Comparison of ENCODE assay signal across 15 cellular contexts in genomic region chr1:201883266-201883665, GRCh38. TPM values are rescaled to one million over a fixed set of nuclear protein-coding genes. Genes with fewer than 3 reads are reported as not detected.
DNase-seq lines count a peak whose midpoint lies in the region; ATAC-seq, FAIRE-seq and TF ChIP-seq lines count a peak whose summit lies in the region.
"Had no signal": no experiment of that assay in that cellular context is flagged by ENCODE, and none has a peak within 500 bp of the region (broad histone marks: within the 10 kb centered on the region; RNA-seq: fewer than 3 reads in every experiment).

No MANE protein-coding gene starts in this region.

- H3K27ac ChIP-seq in ACC112 (ENCODE audit: low read depth, low read length) = peak overlapping the region; percentile 47
- peak overlapping the region; percentile 33 for H3K27ac ChIP-seq in astrocyte (ENCODE audit: low read depth, low read length)
- peak overlapping the region; percentile 89 for H3K27ac ChIP-seq in neutrophil
- H3K27ac ChIP-seq: hepatocyte had no signal

- ATAC-seq in GM19023 (IDR thresholded peaks at IDR 0.05; ENCODE audit: unreplicated experiment) = no peak
- no peak for ATAC-seq in GM21447 (IDR thresholded peaks at IDR 0.05; ENCODE audit: unreplicated experiment)
- ATAC-seq: naive thymus-derived CD8-positive, alpha-beta T cell had no signal

- H3K27ac Mint-ChIP-seq in astrocyte (ENCODE audit: unreplicated experiment) = peak overlapping the region; percentile 75
- H3K27ac Mint-ChIP-seq: activated CD8-positive, alpha-beta T cell treated with anti-CD3 and anti-CD28 coated beads for 36 hours; activated T-helper 2 cell treated with anti-CD3 and anti-CD28 coated beads, Interferon-gamma antibody, Interleukin-2, Interleukin-4, amounts not matched to agents 10 μg/mL and 5 μg/mL and 100 μg/mL, durations not matched to agents 14 hours and 24 hours and 36 hours had no signal

- H3K27me3 Mint-ChIP-seq in astrocyte (ENCODE audit: low read depth, unreplicated experiment) = peaks cover 10% of the 10 kb centered on the region

- H3K79me2 ChIP-seq in ACC112 (ENCODE audit: control insufficient read depth, insufficient read depth, low read length, unreplicated experiment) = no peaks in the 10 kb centered on the region
- no peaks in the 10 kb centered on the region for H3K79me2 ChIP-seq in astrocyte (ENCODE audit: insufficient read depth, low read length)
- H3K79me2 ChIP-seq: hepatocyte had no signal

- no peak overlapping the region for H3K9ac ChIP-seq in astrocyte (ENCODE audit: low read length)

- H3K9me3 ChIP-seq in astrocyte (ENCODE audit: insufficient read depth, low read depth, low read length) = no peaks in the 10 kb centered on the region
- H3K9me3 ChIP-seq in neutrophil = no peaks in the 10 kb centered on the region
- H3K9me3 ChIP-seq: HAP-1 had no signal

- FAIRE-seq in astrocyte (lab: Jason Lieb, UNC) = no peak

- no peaks in the 10 kb centered on the region for H3K9me3 Mint-ChIP-seq in astrocyte (ENCODE audit: unreplicated experiment)
- H3K9me3 Mint-ChIP-seq: activated CD8-positive, alpha-beta T cell treated with anti-CD3 and anti-CD28 coated beads for 36 hours; activated T-helper 2 cell treated with anti-CD3 and anti-CD28 coated beads, Interferon-gamma antibody, Interleukin-2, Interleukin-4, amounts not matched to agents 10 μg/mL and 5 μg/mL and 100 μg/mL, durations not matched to agents 14 hours and 24 hours and 36 hours; naive thymus-derived CD8-positive, alpha-beta T cell had no signal

- peak overlapping the region; percentile 58 for H3K4me2 ChIP-seq in astrocyte (ENCODE audit: low read length)
- H3K4me2 ChIP-seq: hepatocyte had no signal

- no peaks in the 10 kb centered on the region for H4K20me1 ChIP-seq in astrocyte (ENCODE audit: insufficient read depth, low read length)

- H3K27me3 ChIP-seq in ACC112 (ENCODE audit: insufficient read depth, low read length) (no peaks in the 10 kb centered on the region), H7 (ENCODE audit: control insufficient read depth, insufficient read depth, low read length) (peaks cover 4% of the 10 kb centered on the region; the same call in 1 of the 2 replicates), astrocyte (ENCODE audit: insufficient read depth, low read length) (no peaks in the 10 kb centered on the region), neutrophil (peaks cover 36% of the 10 kb centered on the region)
- H3K27me3 ChIP-seq: hepatocyte had no signal

- peak overlapping the region; percentile 58 for H3K4me3 Mint-ChIP-seq in astrocyte (ENCODE audit: unreplicated experiment)
- H3K4me3 Mint-ChIP-seq: activated CD8-positive, alpha-beta T cell treated with anti-CD3 and anti-CD28 coated beads for 36 hours; naive thymus-derived CD8-positive, alpha-beta T cell had no signal

- H3K4me3 ChIP-seq in ACC112 (ENCODE audit: low read depth, low read length) (no peak overlapping the region), H7 (ENCODE audit: insufficient read depth, low read depth, low read length) (no peak overlapping the region), astrocyte (ENCODE audit: insufficient read depth, low read depth, low read length) (no peak overlapping the region), neutrophil (ENCODE audit: low read depth in 1 of 2, low read length in 1 of 2) (peak overlapping the region; percentile 41 to 44)
- H3K4me3 ChIP-seq: HAP-1, hepatocyte, SK-N-MC had no signal

- H2AFZ ChIP-seq in ACC112 (ENCODE audit: low read length, unreplicated experiment) = no peak overlapping the region
- no peak overlapping the region for H2AFZ ChIP-seq in astrocyte (ENCODE audit: low read depth, low read length)
- H2AFZ ChIP-seq: hepatocyte had no signal

- H3K36me3 Mint-ChIP-seq in astrocyte (ENCODE audit: low read depth, unreplicated experiment) = no peaks in the 10 kb centered on the region
- H3K36me3 Mint-ChIP-seq: naive thymus-derived CD8-positive, alpha-beta T cell had no signal

- H3K4me1 ChIP-seq in ACC112 (ENCODE audit: control insufficient read depth, insufficient read depth, low read length, unreplicated experiment) = peaks cover 41% of the 10 kb centered on the region
- peaks cover 27% of the 10 kb centered on the region for H3K4me1 ChIP-seq in astrocyte (ENCODE audit: insufficient read depth, low read length)
- peaks cover 40% of the 10 kb centered on the region in 2 experiments for H3K4me1 ChIP-seq in neutrophil (ENCODE audit: control insufficient read depth in 1 of 2, insufficient read depth in 1 of 2, low read depth in 1 of 2, low read length in 1 of 2)
- H3K4me1 ChIP-seq: HAP-1 had no signal

- DNase-seq in H7 (peak; percentile 18), astrocyte (ENCODE audit: low read depth) (no peak), GF-D8 (lab: John Stamatoyannopoulos, UW) (no peak)
- DNase-seq in NK-92 treated with Interleukin-12 subunit alpha and Interleukin-12 subunit beta, amount 100 ng/mL, for 24 hours (lab: John Stamatoyannopoulos, UW) = no peak
- DNase-seq: naive thymus-derived CD8-positive, alpha-beta T cell; stimulated activated CD4-positive, alpha-beta T cell treated with anti-CD3 and anti-CD28 coated beads, Interleukin-2, amount 100 ng/mL, for 24 hours had no signal

- H3K4me1 Mint-ChIP-seq in astrocyte (ENCODE audit: low read depth, unreplicated experiment) = peaks cover 32% of the 10 kb centered on the region

- TF ChIP-seq CTCF in astrocyte (IDR thresholded peaks at IDR 0.05; ENCODE audit: insufficient read depth, low read depth, low read length) (no peak), neutrophil (IDR thresholded peaks at IDR 0.05) (no peak)

- no peaks in the 10 kb centered on the region for H3K36me3 ChIP-seq in ACC112 (ENCODE audit: insufficient read depth, low read length)
- H3K36me3 ChIP-seq in H7 (replicated peaks; ENCODE audit: control insufficient read depth, insufficient read depth, low read length) = no peaks in the 10 kb centered on the region
- no peaks in the 10 kb centered on the region for H3K36me3 ChIP-seq in astrocyte (ENCODE audit: insufficient read depth, low read length)
- H3K36me3 ChIP-seq in neutrophil = no peaks in the 10 kb centered on the region

RNA-seq across cellular contexts. Expression of gene SHISA4, which starts 5.4 kb away (rescaled TPM):
- 3.7 and 6.1 TPM in 2 replicates for total RNA-seq in H7 (2014; rRNA removed; shearing (Covaris generic))
- total RNA-seq in astrocyte = 9.8 and 10.1 TPM in 2 replicates

RNA-seq across cellular contexts. Expression of gene IPO9, which starts 54.3 kb away (rescaled TPM):
- 55.8 and 57.6 TPM in 2 replicates for total RNA-seq in H7 (2014; rRNA removed; shearing (Covaris generic))
- total RNA-seq in astrocyte = 47.9 and 50.2 TPM in 2 replicates

Comparison
In these comparisons a context has a peak if more than half of its experiments do, and no peak if none do; other contexts are left out.
1. H3K27ac ChIP-seq: peak in every context shown above with its lines; median percentile 89 in neutrophil; 47 in ACC112; 33 in astrocyte.
2. H3K4me3 ChIP-seq: peak in neutrophil (2 of 2); none in ACC112 (single experiment), H7 (single experiment) and astrocyte (single experiment).